In the genomic region with DNA sequence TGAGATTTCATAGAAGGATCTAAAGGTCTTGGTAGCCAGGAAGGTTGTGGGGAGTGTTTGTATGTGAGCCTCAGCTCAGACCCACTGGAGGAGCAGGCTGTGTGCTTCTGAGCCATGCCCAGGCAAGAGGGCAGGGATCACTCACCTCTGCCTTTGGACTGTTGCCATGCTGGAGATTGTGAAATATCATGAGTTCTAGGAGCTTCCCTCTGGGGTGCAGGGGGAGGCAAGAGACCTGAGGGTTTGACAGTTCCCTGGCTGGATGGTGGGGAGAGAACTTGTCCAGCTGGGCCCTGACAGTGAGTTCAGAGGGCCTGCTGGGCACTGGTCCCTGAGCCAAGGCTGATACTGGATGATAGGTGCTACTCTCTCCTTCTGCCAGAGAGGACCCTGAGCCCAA, we compare ENCODE assay signal across 2 cellular contexts.
TF ChIP-seq lines count a peak whose summit lies in the region.

No MANE protein-coding gene starts in this region.

TF ChIP-seq in liver, 16 proteins besides CTCF, POLR2A, EP300 and RAD21 (continued from another document):
- TF ChIP-seq, protein P1, sequence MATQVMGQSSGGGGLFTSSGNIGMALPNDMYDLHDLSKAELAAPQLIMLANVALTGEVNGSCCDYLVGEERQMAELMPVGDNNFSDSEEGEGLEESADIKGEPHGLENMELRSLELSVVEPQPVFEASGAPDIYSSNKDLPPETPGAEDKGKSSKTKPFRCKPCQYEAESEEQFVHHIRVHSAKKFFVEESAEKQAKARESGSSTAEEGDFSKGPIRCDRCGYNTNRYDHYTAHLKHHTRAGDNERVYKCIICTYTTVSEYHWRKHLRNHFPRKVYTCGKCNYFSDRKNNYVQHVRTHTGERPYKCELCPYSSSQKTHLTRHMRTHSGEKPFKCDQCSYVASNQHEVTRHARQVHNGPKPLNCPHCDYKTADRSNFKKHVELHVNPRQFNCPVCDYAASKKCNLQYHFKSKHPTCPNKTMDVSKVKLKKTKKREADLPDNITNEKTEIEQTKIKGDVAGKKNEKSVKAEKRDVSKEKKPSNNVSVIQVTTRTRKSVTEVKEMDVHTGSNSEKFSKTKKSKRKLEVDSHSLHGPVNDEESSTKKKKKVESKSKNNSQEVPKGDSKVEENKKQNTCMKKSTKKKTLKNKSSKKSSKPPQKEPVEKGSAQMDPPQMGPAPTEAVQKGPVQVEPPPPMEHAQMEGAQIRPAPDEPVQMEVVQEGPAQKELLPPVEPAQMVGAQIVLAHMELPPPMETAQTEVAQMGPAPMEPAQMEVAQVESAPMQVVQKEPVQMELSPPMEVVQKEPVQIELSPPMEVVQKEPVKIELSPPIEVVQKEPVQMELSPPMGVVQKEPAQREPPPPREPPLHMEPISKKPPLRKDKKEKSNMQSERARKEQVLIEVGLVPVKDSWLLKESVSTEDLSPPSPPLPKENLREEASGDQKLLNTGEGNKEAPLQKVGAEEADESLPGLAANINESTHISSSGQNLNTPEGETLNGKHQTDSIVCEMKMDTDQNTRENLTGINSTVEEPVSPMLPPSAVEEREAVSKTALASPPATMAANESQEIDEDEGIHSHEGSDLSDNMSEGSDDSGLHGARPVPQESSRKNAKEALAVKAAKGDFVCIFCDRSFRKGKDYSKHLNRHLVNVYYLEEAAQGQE (IDR thresholded peaks at IDR 0.05): peak; percentile 90
- TF ChIP-seq JUND (IDR thresholded peaks at IDR 0.05): peak in 1 of 2 donors; percentile 64
- TF ChIP-seq GABPA (IDR thresholded peaks at IDR 0.05 in 1 of 2, conservative IDR thresholded peaks at IDR 0.05 in 1 of 2): no peak
- peak; percentile 75 to 94 for TF ChIP-seq RXRA (IDR thresholded peaks at IDR 0.05)
- peak; percentile 34 for TF ChIP-seq SP1 (IDR thresholded peaks at IDR 0.05)
- TF ChIP-seq, protein P2, sequence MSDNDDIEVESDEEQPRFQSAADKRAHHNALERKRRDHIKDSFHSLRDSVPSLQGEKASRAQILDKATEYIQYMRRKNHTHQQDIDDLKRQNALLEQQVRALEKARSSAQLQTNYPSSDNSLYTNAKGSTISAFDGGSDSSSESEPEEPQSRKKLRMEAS (IDR thresholded peaks at IDR 0.05): peak; percentile 64
- no peak for TF ChIP-seq EGR1 (IDR thresholded peaks at IDR 0.05; ENCODE audit: low read depth in 2 of 2)
- peak; percentile 90 for TF ChIP-seq YY1 (IDR thresholded peaks at IDR 0.05)

TF ChIP-seq in GM23338, 12 proteins besides CTCF, POLR2A, EP300 and RAD21 (continued from another document):
- TF ChIP-seq, protein P3, sequence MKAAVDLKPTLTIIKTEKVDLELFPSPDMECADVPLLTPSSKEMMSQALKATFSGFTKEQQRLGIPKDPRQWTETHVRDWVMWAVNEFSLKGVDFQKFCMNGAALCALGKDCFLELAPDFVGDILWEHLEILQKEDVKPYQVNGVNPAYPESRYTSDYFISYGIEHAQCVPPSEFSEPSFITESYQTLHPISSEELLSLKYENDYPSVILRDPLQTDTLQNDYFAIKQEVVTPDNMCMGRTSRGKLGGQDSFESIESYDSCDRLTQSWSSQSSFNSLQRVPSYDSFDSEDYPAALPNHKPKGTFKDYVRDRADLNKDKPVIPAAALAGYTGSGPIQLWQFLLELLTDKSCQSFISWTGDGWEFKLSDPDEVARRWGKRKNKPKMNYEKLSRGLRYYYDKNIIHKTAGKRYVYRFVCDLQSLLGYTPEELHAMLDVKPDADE (IDR thresholded peaks at IDR 0.05): no peak
